In genomic region chr17:81549031-81549557, GRCh38 we compare ENCODE assay signal across 20 cellular contexts. TPM values are rescaled to one million over a fixed set of nuclear protein-coding genes. Genes with fewer than 3 reads are reported as not detected.
DNase-seq lines count a peak whose midpoint lies in the region; ATAC-seq, FAIRE-seq and TF ChIP-seq lines count a peak whose summit lies in the region.
"Had no signal": no experiment of that assay in that cellular context is flagged by ENCODE, and none has a peak within 500 bp of the region (broad histone marks: within the 10 kb centered on the region; RNA-seq: fewer than 3 reads in every experiment).

No MANE protein-coding gene starts in this region.

- no TSS peak for BruUV-seq in IMR-90 (replicated peaks; lab: Mats Ljungman, UMichigan)

- H3K4me1 Mint-ChIP-seq in CD8-positive, alpha-beta memory T cell: peaks cover 26 to 39% (median 27%) of the 10 kb centered on the region in 3 donors
- H3K4me1 Mint-ChIP-seq in central memory CD8-positive, alpha-beta T cell: peaks cover 29% of the 10 kb centered on the region
- H3K4me1 Mint-ChIP-seq in naive thymus-derived CD8-positive, alpha-beta T cell: peaks cover 11 to 35% (median 27%) of the 10 kb centered on the region in 4 donors
- peaks cover 31% of the 10 kb centered on the region for H3K4me1 Mint-ChIP-seq in activated CD4-positive, alpha-beta T cell treated with anti-CD3 and anti-CD28 coated beads, Interleukin-2, amount 10 ng/mL, durations not matched to agents 7 days and 5 days

- H3K27ac Mint-ChIP-seq in CD8-positive, alpha-beta memory T cell: peak overlapping the region in 1 of 8 donors; percentile 89
- no peak overlapping the region for H3K27ac Mint-ChIP-seq in central memory CD8-positive, alpha-beta T cell (ENCODE audit: low read depth)
- no peak overlapping the region for H3K27ac Mint-ChIP-seq in naive thymus-derived CD8-positive, alpha-beta T cell
- H3K27ac Mint-ChIP-seq in activated CD4-positive, alpha-beta T cell treated with anti-CD3 and anti-CD28 coated beads, Interleukin-2, amount 10 ng/mL, durations not matched to agents 7 days and 5 days: no peak overlapping the region
- H3K27ac Mint-ChIP-seq: activated CD4-positive, alpha-beta memory T cell treated with anti-CD3 and anti-CD28 coated beads for 36 hours; stimulated activated memory B cell treated with anti-CD40 and anti-IgM and Interleukin-4, amounts not matched to agents 10 μg/mL and 1 μg/mL and 100 μg/mL, for 72 hours had no signal

- peaks cover 18% of the 10 kb centered on the region for H3K4me1 ChIP-seq in CD8-positive, alpha-beta memory T cell (ENCODE audit: insufficient read depth, low read length)
- peaks cover 14% of the 10 kb centered on the region for H3K4me1 ChIP-seq in IMR-90 (ENCODE audit: control insufficient read depth, insufficient read depth, low read length)

- no peak overlapping the region for H2BK120ac ChIP-seq in IMR-90 (ENCODE audit: low read depth, low read length)

- peaks cover 33% of the 10 kb centered on the region for H4K20me1 ChIP-seq in IMR-90 (ENCODE audit: insufficient read depth, low read length)

- CTCF ChIA-PET in CD8-positive, alpha-beta memory T cell (lab: Charles Lee): no interaction called here
- CTCF ChIA-PET in IMR-90 (lab: Yijun Ruan, JAX): no interaction called here
- CTCF ChIA-PET in activated CD4-positive, alpha-beta T cell treated with anti-CD3 and anti-CD28 coated beads, Interleukin-2, amount 10 ng/mL, durations not matched to agents 7 days and 5 days (lab: Charles Lee): no interaction called here

- POLR2A ChIA-PET in CD8-positive, alpha-beta memory T cell (lab: Charles Lee): interaction anchor here (0.7 kb wide), 1 partner anchor 15 kb away, joined by 3 read pairs; no protein-coding TSS in a partner anchor
- POLR2A ChIA-PET in IMR-90 (lab: Charles Lee; ENCODE audit: unreplicated experiment): interaction anchor here (0.5 kb wide), 1 partner anchor 37 kb away, joined by 3 read pairs; no protein-coding TSS in a partner anchor
- POLR2A ChIA-PET in naive thymus-derived CD8-positive, alpha-beta T cell (lab: Charles Lee): no interaction called here
- POLR2A ChIA-PET in activated CD4-positive, alpha-beta T cell treated with anti-CD3 and anti-CD28 coated beads, Interleukin-2, amount 10 ng/mL, durations not matched to agents 7 days and 5 days (lab: Charles Lee): no interaction called here

- no peak overlapping the region for H3K9ac ChIP-seq in IMR-90 (ENCODE audit: low read depth, low read length)

- no peak for TF ChIP-seq POLR2A in IMR-90 (IDR thresholded peaks at IDR 0.05; ENCODE audit: low read depth, low read length)

- ATAC-seq in IMR-90 (ENCODE audit: low read depth): no peak
- no peak for ATAC-seq in central memory CD8-positive, alpha-beta T cell (replicated peaks; ENCODE audit: extremely low read depth, poor library complexity, severe bottlenecking)
- ATAC-seq in naive thymus-derived CD8-positive, alpha-beta T cell: no peak
- no peak for ATAC-seq in HG02678 (IDR thresholded peaks at IDR 0.05; ENCODE audit: unreplicated experiment)
- ATAC-seq: heart right ventricle; stimulated activated memory B cell treated with anti-CD40 and anti-IgM and Interleukin-4, amounts not matched to agents 10 μg/mL and 1 μg/mL and 100 μg/mL, for 72 hours had no signal

- peak overlapping the region; percentile 13 for H2AK9ac ChIP-seq in IMR-90 (replicated peaks; ENCODE audit: low read depth, low read length, poor library complexity)

- no peak overlapping the region for H2BK5ac ChIP-seq in IMR-90 (ENCODE audit: low read depth, low read length, poor library complexity, severe bottlenecking)

- no peak overlapping the region for H4K91ac ChIP-seq in IMR-90 (ENCODE audit: insufficient read depth, low read depth, low read length)

- peak overlapping the region in 4 of 7 donors; percentile 15 to 86 (median 82) for H3K4me3 Mint-ChIP-seq in CD8-positive, alpha-beta memory T cell
- peak overlapping the region; percentile 13 for H3K4me3 Mint-ChIP-seq in central memory CD8-positive, alpha-beta T cell
- H3K4me3 Mint-ChIP-seq in naive thymus-derived CD8-positive, alpha-beta T cell: peak overlapping the region in 7 of 10 donors; percentile 4 to 89 (median 58)
- no peak overlapping the region for H3K4me3 Mint-ChIP-seq in activated CD4-positive, alpha-beta T cell treated with anti-CD3 and anti-CD28 coated beads, Interleukin-2, amount 10 ng/mL, durations not matched to agents 7 days and 5 days
- H3K4me3 Mint-ChIP-seq: stimulated activated memory B cell treated with anti-CD40 and anti-IgM and Interleukin-4, amounts not matched to agents 10 μg/mL and 1 μg/mL and 100 μg/mL, for 72 hours had no signal

- no peak overlapping the region for H3K56ac ChIP-seq in IMR-90 (ENCODE audit: extremely low read depth, insufficient read depth, low read length)

- no peaks in the 10 kb centered on the region for H3K27me3 ChIP-seq in CD8-positive, alpha-beta memory T cell (ENCODE audit: insufficient read depth, low read length, poor library complexity, severe bottlenecking)
- no peaks in the 10 kb centered on the region for H3K27me3 ChIP-seq in IMR-90 (ENCODE audit: control insufficient read depth, insufficient read depth, low read length)
- H3K27me3 ChIP-seq: heart right ventricle had no signal

- H3K27ac ChIP-seq in CD8-positive, alpha-beta memory T cell (ENCODE audit: low read depth, low read length): no peak overlapping the region
- H3K27ac ChIP-seq in IMR-90 (ENCODE audit: insufficient read depth, low read length): no peak overlapping the region
- H3K27ac ChIP-seq: heart right ventricle, PC-9 had no signal

- no peak overlapping the region for H2BK15ac ChIP-seq in IMR-90 (ENCODE audit: low read depth, low read length)

- H3K18ac ChIP-seq in IMR-90 (ENCODE audit: low read depth, low read length): no peak overlapping the region

- H3K36me3 Mint-ChIP-seq in CD8-positive, alpha-beta memory T cell: peaks cover 0 to 60% (median 2%) of the 10 kb centered on the region in 3 donors
- H3K36me3 Mint-ChIP-seq in central memory CD8-positive, alpha-beta T cell (ENCODE audit: insufficient read depth): peaks cover 30% of the 10 kb centered on the region
- H3K36me3 Mint-ChIP-seq in naive thymus-derived CD8-positive, alpha-beta T cell: peaks cover 0 to 42% (median 6%) of the 10 kb centered on the region in 3 donors
- H3K36me3 Mint-ChIP-seq in activated CD4-positive, alpha-beta T cell treated with anti-CD3 and anti-CD28 coated beads, Interleukin-2, amount 10 ng/mL, durations not matched to agents 7 days and 5 days (ENCODE audit: low read depth): peaks cover 11% of the 10 kb centered on the region

- peaks cover 8% of the 10 kb centered on the region for H3K9me1 ChIP-seq in IMR-90 (ENCODE audit: insufficient read depth, low read length)

- in situ Hi-C loops in IMR-90 (cut with MboI; ENCODE audit: low sequenced_read_pairs): no loop called here

- no peaks in the 10 kb centered on the region for H3K36me3 ChIP-seq in CD8-positive, alpha-beta memory T cell (ENCODE audit: insufficient read depth, low read length)
- peaks cover 50% of the 10 kb centered on the region for H3K36me3 ChIP-seq in IMR-90 (ENCODE audit: control insufficient read depth, insufficient read depth, low read length)

- H2AK5ac ChIP-seq in IMR-90 (ENCODE audit: low read depth, low read length): no peak overlapping the region

- 96% methylated on average over 4 of the region's 16 CpGs; no CpG with 5 or more reads in 1 of the 2 experiments for WGBS in IMR-90 (ENCODE audit: extremely low coverage in 2 of 2, insufficient read length in 1 of 2), 2 experiments

- no peak for TF ChIP-seq CTCF in IMR-90 (conservative IDR thresholded peaks at IDR 0.05; ENCODE audit: low read depth, low read length)

- no peak overlapping the region for H3K4me2 ChIP-seq in IMR-90 (ENCODE audit: low read depth, low read length)
- H3K4me2 ChIP-seq: PC-9 had no signal

- H2BK20ac ChIP-seq in IMR-90 (ENCODE audit: low read depth, low read length): no peak overlapping the region

- no peak overlapping the region for H3K4ac ChIP-seq in IMR-90 (ENCODE audit: low read depth, low read length)

- H3K4me3 ChIP-seq in CD8-positive, alpha-beta memory T cell (ENCODE audit: low read length): no peak overlapping the region
- no peak overlapping the region for H3K4me3 ChIP-seq in IMR-90 (ENCODE audit: insufficient read depth, low read depth, low read length)
- H3K4me3 ChIP-seq: HAP-1, heart right ventricle, PC-9 had no signal

- dilution Hi-C loops in IMR-90 (cut with HindIII; ENCODE audit: low sequenced_read_pairs, unreplicated experiment): no loop called here

- peak overlapping the region; percentile 43 for H2AFZ ChIP-seq in IMR-90 (replicated peaks; ENCODE audit: low read length, poor library complexity)
- H2AFZ ChIP-seq: PC-9 had no signal

- peaks cover 17 to 54% of the 10 kb centered on the region in 2 experiments for H3K79me1 ChIP-seq in IMR-90 (ENCODE audit: low read depth in 1 of 2, low read length in 2 of 2)

- H4K5ac ChIP-seq in IMR-90 (ENCODE audit: low read depth, low read length): no peak overlapping the region

- no peak overlapping the region for H4K8ac ChIP-seq in IMR-90 (ENCODE audit: low read depth in 2 of 2, low read length in 2 of 2)

- H3K9me3 ChIP-seq in CD8-positive, alpha-beta memory T cell (ENCODE audit: low read length): no peaks in the 10 kb centered on the region
- H3K9me3 ChIP-seq in IMR-90 (ENCODE audit: control insufficient read depth, insufficient read depth, low read length): no peaks in the 10 kb centered on the region
- H3K9me3 ChIP-seq: HAP-1, heart right ventricle had no signal

- H3K9me3 Mint-ChIP-seq in CD8-positive, alpha-beta memory T cell: no peaks in the 10 kb centered on the region
- H3K9me3 Mint-ChIP-seq in central memory CD8-positive, alpha-beta T cell: no peaks in the 10 kb centered on the region
- H3K9me3 Mint-ChIP-seq in naive thymus-derived CD8-positive, alpha-beta T cell: no peaks in the 10 kb centered on the region
- no peaks in the 10 kb centered on the region for H3K9me3 Mint-ChIP-seq in activated CD4-positive, alpha-beta T cell treated with anti-CD3 and anti-CD28 coated beads, Interleukin-2, amount 10 ng/mL, durations not matched to agents 7 days and 5 days
- H3K9me3 Mint-ChIP-seq: activated CD4-positive, alpha-beta memory T cell treated with anti-CD3 and anti-CD28 coated beads for 36 hours; stimulated activated memory B cell treated with anti-CD40 and anti-IgM and Interleukin-4, amounts not matched to agents 10 μg/mL and 1 μg/mL and 100 μg/mL, for 72 hours had no signal

- no peak for DNase-seq in CD8-positive, alpha-beta memory T cell
- no peak for DNase-seq in IMR-90
- no peak for DNase-seq in central memory CD8-positive, alpha-beta T cell (ENCODE audit: low spot score in 2 of 2)
- no peak for DNase-seq in naive thymus-derived CD8-positive, alpha-beta T cell
- DNase-seq in RCC 7860 (ENCODE audit: low spot score): no peak
- no peak for DNase-seq in T-helper 2 cell
- no peak for DNase-seq in activated CD4-positive, alpha-beta T cell treated with anti-CD3 and anti-CD28 coated beads, Interleukin-2, amount 10 ng/mL, durations not matched to agents 7 days and 5 days
- DNase-seq: activated CD4-positive, alpha-beta memory T cell treated with anti-CD3 and anti-CD28 coated beads for 36 hours; activated T-cell treated with anti-CD3 and anti-CD28 coated beads, Interleukin-2, amount 50 U/mL, for 1 hour; AML-193; Kasumi-1; mesenchymal stem cell; NCI-H1417; NCI-H2171; PC-9 had no signal

- TF ChIP-seq RAD21 in IMR-90 (IDR thresholded peaks at IDR 0.05; ENCODE audit: low read length): no peak

- intact Hi-C loops in IMR-90 (cut with micrococcal nuclease): no loop called here

- no peak for FAIRE-seq in RCC 7860 (lab: Jason Lieb, UNC)
- FAIRE-seq: D721Med had no signal

- no peak overlapping the region for H3K14ac ChIP-seq in IMR-90 (replicated peaks; ENCODE audit: low read depth, low read length)

- no peak overlapping the region for H3K23ac ChIP-seq in IMR-90 (ENCODE audit: low read depth, low read length)

- H3K27me3 Mint-ChIP-seq in CD8-positive, alpha-beta memory T cell: peaks cover 0 to 3% of the 10 kb centered on the region in 2 donors
- H3K27me3 Mint-ChIP-seq in central memory CD8-positive, alpha-beta T cell: no peaks in the 10 kb centered on the region
- no peaks in the 10 kb centered on the region for H3K27me3 Mint-ChIP-seq in naive thymus-derived CD8-positive, alpha-beta T cell
- no peaks in the 10 kb centered on the region for H3K27me3 Mint-ChIP-seq in activated CD4-positive, alpha-beta T cell treated with anti-CD3 and anti-CD28 coated beads, Interleukin-2, amount 10 ng/mL, durations not matched to agents 7 days and 5 days
- H3K27me3 Mint-ChIP-seq: activated CD4-positive, alpha-beta memory T cell treated with anti-CD3 and anti-CD28 coated beads for 36 hours; stimulated activated memory B cell treated with anti-CD40 and anti-IgM and Interleukin-4, amounts not matched to agents 10 μg/mL and 1 μg/mL and 100 μg/mL, for 72 hours had no signal

RNA-seq across cellular contexts. Expression of gene FAAP100, which starts 3.1 kb away (rescaled TPM):
- 10 to 100 TPM; 52.5 to 55.3 TPM for total RNA-seq in CD8-positive, alpha-beta memory T cell
- polyA plus RNA-seq in CD8-positive, alpha-beta memory T cell: 19.2 TPM
- total RNA-seq in IMR-90 (2012; rRNA removed): 7.5 and 7.9 TPM in 2 replicates
- polyA plus RNA-seq in IMR-90 (2012; rRNA removed): 24.8 and 27.5 TPM in 2 replicates
- polyA plus RNA-seq in IMR-90 (2012; cell fraction: cytosol; rRNA removed): 14.4 and 23.9 TPM in 2 replicates
- polyA plus RNA-seq in IMR-90 (2012; cell fraction: nucleus; rRNA removed; ENCODE audit: low replicate concordance): 48.3 and 135 TPM in 2 replicates
- 10 to 100 TPM; 52.5 to 55.9 TPM for total RNA-seq in naive thymus-derived CD8-positive, alpha-beta T cell
- polyA plus RNA-seq in naive thymus-derived CD8-positive, alpha-beta T cell: 10 to 100 TPM in 2 of 3 donors, 1 to 10 TPM in 1; 9.1 to 17.4 (median 11.7) TPM
- total RNA-seq in activated CD4-positive, alpha-beta T cell treated with anti-CD3 and anti-CD28 coated beads, Interleukin-2, amount 10 ng/mL, durations not matched to agents 7 days and 5 days: 10 to 100 TPM; 30.8 to 42.1 TPM

RNA-seq across cellular contexts. Expression of gene FSCN2, which starts 20.9 kb away (rescaled TPM):
- under 1 TPM; 0.46 to 0.49 TPM for total RNA-seq in CD8-positive, alpha-beta memory T cell
- not detected for polyA plus RNA-seq in CD8-positive, alpha-beta memory T cell
- 0.18 and 0.28 TPM in 2 replicates for total RNA-seq in IMR-90 (2012; rRNA removed)
- polyA plus RNA-seq in IMR-90 (2012; rRNA removed): 0.84 and 1.1 TPM in 2 replicates
- 0.22 and 0.96 TPM in 2 replicates for polyA plus RNA-seq in IMR-90 (2012; cell fraction: cytosol; rRNA removed)
- polyA plus RNA-seq in IMR-90 (2012; cell fraction: nucleus; rRNA removed; ENCODE audit: low replicate concordance): 2.6 and 6.7 TPM in 2 replicates
- total RNA-seq in naive thymus-derived CD8-positive, alpha-beta T cell: 1 to 10 TPM in 1 of 2 experiments, under 1 TPM in 1; 0.96 to 2.0 TPM
- not detected for polyA plus RNA-seq in naive thymus-derived CD8-positive, alpha-beta T cell
- total RNA-seq in activated CD4-positive, alpha-beta T cell treated with anti-CD3 and anti-CD28 coated beads, Interleukin-2, amount 10 ng/mL, durations not matched to agents 7 days and 5 days: under 1 TPM; 0.22 to 0.33 TPM

RNA-seq across cellular contexts. Expression of gene ACTG1, which starts 36.5 kb away (rescaled TPM):
- total RNA-seq in CD8-positive, alpha-beta memory T cell: 1,000 to 10,000 TPM; 5,175 to 5,190 TPM
- 1,950 TPM for polyA plus RNA-seq in CD8-positive, alpha-beta memory T cell
- 12,144 and 15,732 TPM in 2 replicates for total RNA-seq in IMR-90 (2012; rRNA removed)
- 10,271 and 10,907 TPM in 2 replicates for polyA plus RNA-seq in IMR-90 (2012; rRNA removed)
- polyA plus RNA-seq in IMR-90 (2012; cell fraction: cytosol; rRNA removed): 46,606 and 47,328 TPM in 2 replicates
- 8,917 and 28,399 TPM in 2 replicates for polyA plus RNA-seq in IMR-90 (2012; cell fraction: nucleus; rRNA removed; ENCODE audit: low replicate concordance)
- total RNA-seq in naive thymus-derived CD8-positive, alpha-beta T cell: 1,000 to 10,000 TPM; 1,189 to 1,230 TPM
- 1,000 to 10,000 TPM; 1,334 to 1,669 (median 1,595) TPM for polyA plus RNA-seq in naive thymus-derived CD8-positive, alpha-beta T cell
- 1,000 to 10,000 TPM; 4,611 to 5,328 TPM for total RNA-seq in activated CD4-positive, alpha-beta T cell treated with anti-CD3 and anti-CD28 coated beads, Interleukin-2, amount 10 ng/mL, durations not matched to agents 7 days and 5 days

Comparison
In these comparisons a context has a peak if more than half of its experiments do, and no peak if none do; other contexts are left out.
1. POLR2A ChIA-PET loops: an anchor here in CD8-positive, alpha-beta memory T cell (0.7 kb wide) and IMR-90 (0.5 kb wide); none called in naive thymus-derived CD8-positive, alpha-beta T cell and activated CD4-positive, alpha-beta T cell treated with anti-CD3 and anti-CD28 coated beads, Interleukin-2, amount 10 ng/mL, durations not matched to agents 7 days and 5 days.